21 cellular contexts compared by ENCODE assay signal in genomic region chr16:84988328-84989080, GRCh38. TPM values are rescaled to one million over a fixed set of nuclear protein-coding genes. Genes with fewer than 3 reads are reported as not detected.
A peak's percentile ranks its signal among the peaks of the same experiment; 100 is the strongest.
DNase-seq lines count a peak whose midpoint lies in the region; ATAC-seq and TF ChIP-seq lines count a peak whose summit lies in the region.
"Had no signal": no experiment of that assay in that cellular context is flagged by ENCODE, and none has a peak within 500 bp of the region (broad histone marks: within the 10 kb centered on the region; RNA-seq: fewer than 3 reads in every experiment).

No MANE protein-coding gene starts in this region.

- ATAC-seq in PC-3 (no peak), left lobe of liver (peak; percentile 33), HG02610 (IDR thresholded peaks at IDR 0.05; ENCODE audit: unreplicated experiment) (no peak)
- ATAC-seq: heart left ventricle, left lung, mucosa of descending colon had no signal

- no peak overlapping the region for H3K27ac ChIP-seq in PC-3 (ENCODE audit: low read length)
- H3K27ac ChIP-seq: heart left ventricle, left lung, tibial nerve had no signal

- H3K9ac ChIP-seq in PC-3 (ENCODE audit: low read length), result no peak overlapping the region

- no peaks in the 10 kb centered on the region for H3K9me2 ChIP-seq in PC-3 (replicated peaks; ENCODE audit: low read length)

- peaks cover 3% of the 10 kb centered on the region for H3K4me1 Mint-ChIP-seq in activated CD4-positive, alpha-beta memory T cell treated with anti-CD3 and anti-CD28 coated beads, Interleukin-2, amount 10 ng/mL, durations not matched to agents 7 days and 5 days

- H3K36me3 Mint-ChIP-seq in activated CD4-positive, alpha-beta memory T cell treated with anti-CD3 and anti-CD28 coated beads, Interleukin-2, amount 10 ng/mL, durations not matched to agents 7 days and 5 days (ENCODE audit: low read depth), result peaks cover 39% of the 10 kb centered on the region

- TF ChIP-seq CTCF in GM06990 (IDR thresholded peaks at IDR 0.05; ENCODE audit: insufficient read depth, low read length, poor library complexity, severe bottlenecking) (peak; percentile 12), PC-3 (conservative IDR thresholded peaks at IDR 0.05; ENCODE audit: low read depth, low read length) (0 out of 2 replicates have a peak, but pooled peaks have one; percentile 20)

- H3K36me3 ChIP-seq in GM06990 (ENCODE audit: control insufficient read depth, insufficient read depth, low read length) (peaks cover 23% of the 10 kb centered on the region), PC-3 (ENCODE audit: low read depth, low read length) (peaks cover 16% of the 10 kb centered on the region)

- no TSS peak for BruUV-seq in PC-3 (replicated peaks; lab: Mats Ljungman, UMichigan)

- H3K27ac Mint-ChIP-seq in activated CD4-positive, alpha-beta memory T cell treated with anti-CD3 and anti-CD28 coated beads, Interleukin-2, amount 10 ng/mL, durations not matched to agents 7 days and 5 days, result no peak overlapping the region
- H3K27ac Mint-ChIP-seq: activated naive CD8-positive, alpha-beta T cell treated with anti-CD3 and anti-CD28 coated beads for 36 hours; CD4-positive, CD25-positive, alpha-beta regulatory T cell; stimulated activated naive CD8-positive, alpha-beta T cell treated with anti-CD3 and anti-CD28 coated beads, Interleukin-15, Interleukin-2, amounts not matched to agents 100 ng/mL and 50 ng/mL, for 24 hours had no signal

- no peaks in the 10 kb centered on the region for H3K27me3 Mint-ChIP-seq in activated CD4-positive, alpha-beta memory T cell treated with anti-CD3 and anti-CD28 coated beads, Interleukin-2, amount 10 ng/mL, durations not matched to agents 7 days and 5 days
- H3K27me3 Mint-ChIP-seq: activated naive CD8-positive, alpha-beta T cell treated with anti-CD3 and anti-CD28 coated beads for 36 hours; CD4-positive, CD25-positive, alpha-beta regulatory T cell; stimulated activated naive CD8-positive, alpha-beta T cell treated with anti-CD3 and anti-CD28 coated beads, Interleukin-15, Interleukin-2, amounts not matched to agents 100 ng/mL and 50 ng/mL, for 24 hours had no signal

- no peaks in the 10 kb centered on the region for H3K9me3 Mint-ChIP-seq in activated CD4-positive, alpha-beta memory T cell treated with anti-CD3 and anti-CD28 coated beads, Interleukin-2, amount 10 ng/mL, durations not matched to agents 7 days and 5 days
- H3K9me3 Mint-ChIP-seq: activated naive CD8-positive, alpha-beta T cell treated with anti-CD3 and anti-CD28 coated beads for 36 hours; CD4-positive, CD25-positive, alpha-beta regulatory T cell; stimulated activated naive CD8-positive, alpha-beta T cell treated with anti-CD3 and anti-CD28 coated beads, Interleukin-15, Interleukin-2, amounts not matched to agents 100 ng/mL and 50 ng/mL, for 24 hours had no signal

- intact Hi-C loops in PC-3 (cut with micrococcal nuclease), result no loop called here

- H3K4me1 ChIP-seq in PC-3 (ENCODE audit: insufficient read depth, low read length), result peaks cover 18% of the 10 kb centered on the region

- H3K4me2 ChIP-seq in PC-3 (ENCODE audit: low read length), result no peak overlapping the region

- H3K4me3 Mint-ChIP-seq in activated CD4-positive, alpha-beta memory T cell treated with anti-CD3 and anti-CD28 coated beads, Interleukin-2, amount 10 ng/mL, durations not matched to agents 7 days and 5 days, result no peak overlapping the region
- H3K4me3 Mint-ChIP-seq: activated naive CD8-positive, alpha-beta T cell treated with anti-CD3 and anti-CD28 coated beads for 36 hours; CD4-positive, CD25-positive, alpha-beta regulatory T cell; stimulated activated naive CD8-positive, alpha-beta T cell treated with anti-CD3 and anti-CD28 coated beads, Interleukin-15, Interleukin-2, amounts not matched to agents 100 ng/mL and 50 ng/mL, for 24 hours had no signal

- peaks cover 55% of the 10 kb centered on the region for H3K79me2 ChIP-seq in PC-3 (ENCODE audit: low read length)

- DNase-seq in GM06990 (ENCODE audit: extremely low read depth, insufficient read length), result no peak
- no peak for DNase-seq in PC-3
- DNase-seq in left lobe of liver (ENCODE audit: low spot score), result no peak
- no peak for DNase-seq in DMS53 treated with DMSO at 0.1 percent for 48 hours (lab: John Stamatoyannopoulos, UW; ENCODE audit: unreplicated experiment)
- no peak for DNase-seq in activated CD4-positive, alpha-beta memory T cell treated with anti-CD3 and anti-CD28 coated beads, Interleukin-2, amount 10 ng/mL, durations not matched to agents 7 days and 5 days
- DNase-seq: activated CD4-positive, alpha-beta T cell treated with anti-CD3 and anti-CD28 coated beads for 48 hours; activated naive CD8-positive, alpha-beta T cell treated with anti-CD3 and anti-CD28 coated beads for 36 hours; CD4-positive, CD25-positive, alpha-beta regulatory T cell; cortex of kidney; GF-D8; mucosa of descending colon; NCI-H146; NCI-H69; SHP77 treated with DMSO at 0.1 percent for 48 hours; small intestine; stimulated activated CD4-positive, alpha-beta T cell treated with anti-CD3 and anti-CD28 coated beads, Interleukin-2, amount 100 ng/mL, for 48 hours had no signal

- H3K4me3 ChIP-seq in GM06990 (replicated peaks; ENCODE audit: low read depth, low read length) (no peak overlapping the region), PC-3 (ENCODE audit: low read length) (no peak overlapping the region)
- H3K4me3 ChIP-seq: heart left ventricle, left lung, mucosa of descending colon, tibial nerve had no signal

- POLR2A ChIA-PET in PC-3 (lab: Charles Lee; ENCODE audit: unreplicated experiment), result no interaction called here
- POLR2A ChIA-PET in activated CD4-positive, alpha-beta memory T cell treated with anti-CD3 and anti-CD28 coated beads, Interleukin-2, amount 10 ng/mL, durations not matched to agents 7 days and 5 days (lab: Charles Lee), result no interaction called here

- H3K27me3 ChIP-seq in GM06990 (replicated peaks; ENCODE audit: control insufficient read depth, insufficient read depth, low read length) (no peaks in the 10 kb centered on the region), PC-3 (ENCODE audit: low read length) (no peaks in the 10 kb centered on the region)
- H3K27me3 ChIP-seq: heart left ventricle, left lung, tibial nerve had no signal

- no peaks in the 10 kb centered on the region for H3F3A ChIP-seq in PC-3 (ENCODE audit: low read length, unreplicated experiment)

- H2AFZ ChIP-seq in PC-3 (ENCODE audit: low read length), result no peak overlapping the region

- no peaks in the 10 kb centered on the region for H4K20me1 ChIP-seq in PC-3 (ENCODE audit: low read length)

- CTCF ChIA-PET in PC-3 (lab: Charles Lee), result no interaction called here
- CTCF ChIA-PET in activated CD4-positive, alpha-beta memory T cell treated with anti-CD3 and anti-CD28 coated beads, Interleukin-2, amount 10 ng/mL, durations not matched to agents 7 days and 5 days (lab: Charles Lee), result no interaction called here

- H3K9me3 ChIP-seq in PC-3 (ENCODE audit: low read length), result no peaks in the 10 kb centered on the region
- H3K9me3 ChIP-seq: heart left ventricle, left lung, mucosa of descending colon, tibial nerve had no signal

RNA-seq across cellular contexts. Expression of gene ZDHHC7, which starts 22.8 kb away (rescaled TPM):
- total RNA-seq in PC-3 (2014; rRNA removed) (37.0 and 42.1 TPM in 2 replicates), left lobe of liver (14.5 TPM)
- 10 to 100 TPM; 24.6 to 25.1 TPM for total RNA-seq in activated CD4-positive, alpha-beta memory T cell treated with anti-CD3 and anti-CD28 coated beads, Interleukin-2, amount 10 ng/mL, durations not matched to agents 7 days and 5 days

RNA-seq across cellular contexts. Expression of gene KIAA0513, which starts 39.1 kb away (rescaled TPM):
- 5.5 and 7.8 TPM in 2 replicates for total RNA-seq in PC-3 (2014; rRNA removed)
- total RNA-seq in left lobe of liver, result 5.0 TPM
- total RNA-seq in activated CD4-positive, alpha-beta memory T cell treated with anti-CD3 and anti-CD28 coated beads, Interleukin-2, amount 10 ng/mL, durations not matched to agents 7 days and 5 days, result 1 to 10 TPM; 7.4 to 7.9 TPM
